In genomic region chr12:26987634-26988424, GRCh38 we compare ENCODE assay signal across 12 cellular contexts. TPM values are rescaled to one million over a fixed set of nuclear protein-coding genes. Genes with fewer than 3 reads are reported as not detected.
DNase-seq lines count a peak whose midpoint lies in the region; ATAC-seq and TF ChIP-seq lines count a peak whose summit lies in the region.
"Had no signal": no experiment of that assay in that cellular context is flagged by ENCODE, and none has a peak within 500 bp of the region (broad histone marks: within the 10 kb centered on the region; RNA-seq: fewer than 3 reads in every experiment).

No MANE protein-coding gene starts in this region.

- peaks cover 89% of the 10 kb centered on the region for H3K36me3 Mint-ChIP-seq in MCF 10A (ENCODE audit: insufficient read depth, unreplicated experiment)

- ATAC-seq in HG02798 (IDR thresholded peaks at IDR 0.05; ENCODE audit: poor library complexity, unreplicated experiment): no peak
- ATAC-seq in HG03439 (IDR thresholded peaks at IDR 0.05; ENCODE audit: unreplicated experiment): no peak
- no peak for ATAC-seq in HG02870 (IDR thresholded peaks at IDR 0.05; ENCODE audit: unreplicated experiment)

- no peak for TF ChIP-seq CTCF in MCF 10A (IDR thresholded peaks at IDR 0.05; ENCODE audit: unreplicated experiment)
- no peak for TF ChIP-seq CTCF in breast epithelium (IDR thresholded peaks at IDR 0.05)
- TF ChIP-seq CTCF in thyroid gland (IDR thresholded peaks at IDR 0.05): no peak

- H3K27ac Mint-ChIP-seq in MCF 10A (ENCODE audit: low read depth, unreplicated experiment): no peak overlapping the region

- H3K4me1 ChIP-seq in breast epithelium: no peaks in the 10 kb centered on the region
- H3K4me1 ChIP-seq in thyroid gland: peaks cover 11 to 13% of the 10 kb centered on the region in 2 donors

- H3K4me3 ChIP-seq in breast epithelium (no peak overlapping the region), thyroid gland (replicated peaks in 1 of 3) (no peak overlapping the region)
- H3K4me3 ChIP-seq: thoracic aorta had no signal

- no TSS peak for BruUV-seq in MCF 10A (replicated peaks; lab: Mats Ljungman, UMichigan)

- H3K27me3 Mint-ChIP-seq in MCF 10A (ENCODE audit: insufficient read depth, unreplicated experiment): no peaks in the 10 kb centered on the region

- H3K27me3 ChIP-seq in breast epithelium (no peaks in the 10 kb centered on the region), thyroid gland (no peaks in the 10 kb centered on the region)

- DNase-seq in MCF 10A (ENCODE audit: unreplicated experiment): peak; percentile 33
- no peak for DNase-seq in breast epithelium (ENCODE audit: low spot score in 2 of 2)
- DNase-seq in NCI-H2029 treated with DMSO at 0.1 percent for 48 hours (lab: John Stamatoyannopoulos, UW): peak; percentile 80
- peak; percentile 2 for DNase-seq in fibroblast of gingiva (ENCODE audit: low read depth)
- DNase-seq in thyroid gland: no peak
- DNase-seq: activated T-cell treated with anti-CD3 and anti-CD28 coated beads, Interleukin-2, amount 50 U/mL, for 1 hour; NCI-H2107 had no signal

- POLR2A ChIA-PET in MCF 10A (lab: Yijun Ruan, JAX): no interaction called here

- H3K4me3 Mint-ChIP-seq in MCF 10A (ENCODE audit: unreplicated experiment): no peak overlapping the region

- TF ChIP-seq POLR2A in breast epithelium (IDR thresholded peaks at IDR 0.05) (no peak), thyroid gland (IDR thresholded peaks at IDR 0.05) (no peak)

- H3K27ac ChIP-seq in breast epithelium (no peak overlapping the region), thyroid gland (peak overlapping the region in 2 of 3 donors; percentile 10 to 53)
- H3K27ac ChIP-seq: VCaP had no signal

- H3K4me1 Mint-ChIP-seq in MCF 10A (ENCODE audit: insufficient read depth, unreplicated experiment): no peaks in the 10 kb centered on the region

- H3K36me3 ChIP-seq in breast epithelium (no peaks in the 10 kb centered on the region), thyroid gland (no peaks in the 10 kb centered on the region)

- H3K9me3 ChIP-seq in breast epithelium (no peaks in the 10 kb centered on the region), thyroid gland (no peaks in the 10 kb centered on the region)
- H3K9me3 ChIP-seq: thoracic aorta had no signal

- WGBS in thyroid gland, 2 donors: 84 to 85% methylated on average over 10 of the region's 10 CpGs

- H3K9me3 Mint-ChIP-seq in MCF 10A (ENCODE audit: unreplicated experiment): no peaks in the 10 kb centered on the region

- intact Hi-C loops in MCF 10A (cut with micrococcal nuclease) (no loop called here), breast epithelium (cut with DNase I; ENCODE audit: low total_unique reads) (no loop called here), thyroid gland (cut with DNase I) (no loop called here)

- CTCF ChIA-PET in MCF 10A (lab: Yijun Ruan, JAX): interaction anchor here (0.7 kb wide), 1 partner anchor 77 kb away, joined by 3 read pairs; no protein-coding TSS in a partner anchor

RNA-seq across cellular contexts. Expression of gene TM7SF3, which starts 26.4 kb away (rescaled TPM):
- total RNA-seq in MCF 10A (2022) (112 and 119 TPM in 2 replicates), breast epithelium (10 to 100 TPM; 40.2 to 60.0 (median 56.1) TPM), thyroid gland (100 to 1,000 TPM in 1 of 4 donors, 10 to 100 TPM in 3; 69.7 to 213 (median 76.8) TPM)

RNA-seq across cellular contexts. Expression of gene MED21, which starts 34.5 kb away (rescaled TPM):
- 43.9 and 50.0 TPM in 2 replicates for total RNA-seq in MCF 10A (2022)
- 10 to 100 TPM; 41.1 to 71.3 (median 55.7) TPM for total RNA-seq in breast epithelium
- 10 to 100 TPM; 49.0 to 92.8 (median 73.8) TPM for total RNA-seq in thyroid gland

RNA-seq across cellular contexts. Expression of gene FGFR1OP2, which starts 49.6 kb away (rescaled TPM):
- total RNA-seq in MCF 10A (2022) (40.6 and 44.6 TPM in 2 replicates), breast epithelium (100 to 1,000 TPM in 1 of 3 donors, 10 to 100 TPM in 2; 87.8 to 111 (median 92.5) TPM), thyroid gland (100 to 1,000 TPM in 2 of 4 donors, 10 to 100 TPM in 2; 68.1 to 134 (median 96.9) TPM)

RNA-seq across cellular contexts. Expression of gene INTS13, which starts 50.0 kb away (rescaled TPM):
- total RNA-seq in MCF 10A (2022) (64.8 and 67.8 TPM in 2 replicates), breast epithelium (10 to 100 TPM; 20.6 to 23.1 (median 21.9) TPM), thyroid gland (10 to 100 TPM; 15.7 to 30.5 (median 18.4) TPM)

Comparison
In these comparisons a context has a peak if more than half of its experiments do, and no peak if none do; other contexts are left out.
1. DNase-seq: peak in MCF 10A (single experiment), NCI-H2029 treated with DMSO at 0.1 percent for 48 hours (single experiment) and fibroblast of gingiva (single experiment); none in breast epithelium (0 of 2) and thyroid gland (0 of 2).
2. H3K27ac ChIP-seq: peak in thyroid gland (2 of 3); none in breast epithelium (0 of 2).